ENCODE assay signal across 8 cellular contexts in genomic region chr7:130960208-130960988, GRCh38.
DNase-seq lines count a peak whose midpoint lies in the region; ATAC-seq and TF ChIP-seq lines count a peak whose summit lies in the region.

No MANE protein-coding gene starts in this region.

- H3K27ac ChIP-seq in A673 (ENCODE audit: low read depth, low read length, poor library complexity, severe bottlenecking), result peak overlapping the region; percentile 94
- peak overlapping the region; percentile 34 for H3K27ac ChIP-seq in vagina
- peak overlapping the region in 1 of 2 donors; percentile 30 for H3K27ac ChIP-seq in ascending aorta

- H3K9me3 ChIP-seq in A673 (ENCODE audit: low read depth, low read length, poor library complexity, severe bottlenecking), result no peaks in the 10 kb centered on the region
- H3K9me3 ChIP-seq in MG63, result no peaks in the 10 kb centered on the region
- no peaks in the 10 kb centered on the region for H3K9me3 ChIP-seq in vagina
- no peaks in the 10 kb centered on the region for H3K9me3 ChIP-seq in ascending aorta

- intact Hi-C loops in A673 (cut with micrococcal nuclease; ENCODE audit: unreplicated experiment) (loop anchor here (5.0 kb wide), 1 partner anchor 47 kb away; no protein-coding TSS in a partner anchor), vagina (cut with DNase I) (no loop called here), ascending aorta (cut with DNase I) (no loop called here)

- CTCF ChIA-PET in A673 (lab: Charles Lee), result interaction anchor here (0.6 to 1.9 kb wide), 8 partner anchors 11 to 64 kb away, joined by 3 to 6 read pairs (median 3); no protein-coding TSS in a partner anchor

- peak overlapping the region; percentile 61 for H3K4me3 ChIP-seq in A673 (ENCODE audit: low read depth, low read length, poor library complexity, severe bottlenecking)
- H3K4me3 ChIP-seq in MG63, result peak overlapping the region; percentile 67
- peak overlapping the region in 1 of 2 donors; percentile 18 for H3K4me3 ChIP-seq in vagina
- no peak overlapping the region for H3K4me3 ChIP-seq in ascending aorta

- H3K36me3 ChIP-seq in A673 (ENCODE audit: insufficient read depth, low read length, poor library complexity, severe bottlenecking) (peaks cover 33% of the 10 kb centered on the region), MG63 (peaks cover 31% of the 10 kb centered on the region), vagina (no peaks in the 10 kb centered on the region), ascending aorta (peaks cover 0 to 31% of the 10 kb centered on the region in 2 donors)

- ATAC-seq in GM18907 (IDR thresholded peaks at IDR 0.05; ENCODE audit: unreplicated experiment), result peak; percentile 27

- H3K27me3 ChIP-seq in A673 (replicated peaks; ENCODE audit: insufficient read depth, low read depth, low read length, poor library complexity) (no peaks in the 10 kb centered on the region), MG63 (no peaks in the 10 kb centered on the region), vagina (no peaks in the 10 kb centered on the region), ascending aorta (no peaks in the 10 kb centered on the region)

- TF ChIP-seq CTCF in A673 (conservative IDR thresholded peaks at IDR 0.05; ENCODE audit: low read depth, low read length) (no peak), vagina (IDR thresholded peaks at IDR 0.05) (no peak), ascending aorta (IDR thresholded peaks at IDR 0.05) (no peak)

- POLR2A ChIA-PET in A673 (lab: Charles Lee; ENCODE audit: low non-redundant PET), result interaction anchor here (0.6 to 1.1 kb wide), 4 partner anchors 11 to 57 kb away, joined by 3 to 4 read pairs (median 4); no protein-coding TSS in a partner anchor

- TSS peak; percentile 90 for BruUV-seq in A673 (replicated peaks; lab: Mats Ljungman, UMichigan)

- DNase-seq in A673 (ENCODE audit: low spot score) (peak; percentile 71), MG63 (peak; percentile 60), iris pigment epithelial cell (ENCODE audit: low read depth) (peak; percentile 99), vagina (ENCODE audit: extremely low spot score in 2 of 2) (no peak), ascending aorta (ENCODE audit: low spot score in 2 of 2) (no peak), ureter (ENCODE audit: low spot score) (no peak)
- peak; percentile 49 for DNase-seq in activated naive CD4-positive, alpha-beta T cell treated with anti-CD3 and anti-CD28 coated beads, Interleukin-2, amount 50 U/mL, for 16 hours

- H3K4me1 ChIP-seq in A673 (ENCODE audit: insufficient read depth, low read length, poor library complexity, severe bottlenecking), result peaks cover 38% of the 10 kb centered on the region
- peaks cover 77% of the 10 kb centered on the region for H3K4me1 ChIP-seq in vagina
- H3K4me1 ChIP-seq in ascending aorta, result peaks cover 9 to 19% of the 10 kb centered on the region in 2 donors

- no peak for TF ChIP-seq POLR2A in vagina (IDR thresholded peaks at IDR 0.05)

Comparison
In these comparisons a context has a peak if more than half of its experiments do, and no peak if none do; other contexts are left out.
1. DNase-seq: peak in A673 (single experiment), MG63 (single experiment), activated naive CD4-positive, alpha-beta T cell treated with anti-CD3 and anti-CD28 coated beads, Interleukin-2, amount 50 U/mL, for 16 hours (single experiment) and iris pigment epithelial cell (single experiment); none in vagina (0 of 2), ascending aorta (0 of 2) and ureter (single experiment).
2. H3K4me3 ChIP-seq: peak in A673 (single experiment) and MG63 (single experiment); none in ascending aorta (0 of 2).